Comparison of ENCODE assay signal across 8 cellular contexts in genomic region chr5:60944904-60945759, GRCh38. TPM values are rescaled to one million over a fixed set of nuclear protein-coding genes. Genes with fewer than 3 reads are reported as not detected.
A peak's percentile ranks its signal among the peaks of the same experiment; 100 is the strongest.
DNase-seq lines count a peak whose midpoint lies in the region; ATAC-seq, FAIRE-seq and TF ChIP-seq lines count a peak whose summit lies in the region.

A gene with protein sequence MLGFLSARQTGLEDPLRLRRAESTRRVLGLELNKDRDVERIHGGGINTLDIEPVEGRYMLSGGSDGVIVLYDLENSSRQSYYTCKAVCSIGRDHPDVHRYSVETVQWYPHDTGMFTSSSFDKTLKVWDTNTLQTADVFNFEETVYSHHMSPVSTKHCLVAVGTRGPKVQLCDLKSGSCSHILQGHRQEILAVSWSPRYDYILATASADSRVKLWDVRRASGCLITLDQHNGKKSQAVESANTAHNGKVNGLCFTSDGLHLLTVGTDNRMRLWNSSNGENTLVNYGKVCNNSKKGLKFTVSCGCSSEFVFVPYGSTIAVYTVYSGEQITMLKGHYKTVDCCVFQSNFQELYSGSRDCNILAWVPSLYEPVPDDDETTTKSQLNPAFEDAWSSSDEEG (minus strand): TSS chr5:60945070. CDS start chr5:60945008, 62 bp downstream.
A gene with protein sequence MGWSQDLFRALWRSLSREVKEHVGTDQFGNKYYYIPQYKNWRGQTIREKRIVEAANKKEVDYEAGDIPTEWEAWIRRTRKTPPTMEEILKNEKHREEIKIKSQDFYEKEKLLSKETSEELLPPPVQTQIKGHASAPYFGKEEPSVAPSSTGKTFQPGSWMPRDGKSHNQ (plus strand): TSS chr5:60945205. CDS start chr5:60945256, 51 bp downstream.

- no peak within 1 kb of the TSS for H3K4me3 Mint-ChIP-seq in type B pancreatic cell

- H3K9ac ChIP-seq in adipocyte (ENCODE audit: low read length), result peak within 1 kb of the TSS; percentile 94

- FAIRE-seq in GM12891 (lab: Jason Lieb, UNC), result peak; percentile 96

- peaks cover 23% of the 10 kb centered on the region for H3K4me1 ChIP-seq in adipocyte (ENCODE audit: control insufficient read depth, insufficient read depth, low read length)
- H3K4me1 ChIP-seq in heart right ventricle, result peaks cover 6 to 32% (median 23%) of the 10 kb centered on the region in 9 donors

- DNase-seq in GM12891 (ENCODE audit: insufficient read length, low spot score) (peak; percentile 81), NCI-H1417 treated with DMSO at 0.1 percent for 48 hours (lab: John Stamatoyannopoulos, UW) (peak; percentile 42), SW 1271 (lab: John Stamatoyannopoulos, UW) (peak; percentile 89 to 96), adipocyte (ENCODE audit: low read depth) (peak; percentile 97), heart right ventricle (peak; percentile 85 to 92), pons (ENCODE audit: low spot score) (peak; percentile 95), type B pancreatic cell (ENCODE audit: extremely low spot score, unreplicated experiment) (peak; percentile 87)

- 2 to 3% methylated on average over 61 of the region's 61 CpGs for WGBS in heart right ventricle, 2 donors

- peak within 1 kb of the TSS; percentile 99 for H3K4me3 ChIP-seq in adipocyte (ENCODE audit: low read length)
- H3K4me3 ChIP-seq in heart right ventricle, result peak within 1 kb of the TSS; percentile 62 to 88 (median 74)

- H3K9me3 ChIP-seq in adipocyte (ENCODE audit: control insufficient read depth, low read length) (no peaks in the 10 kb centered on the region), heart right ventricle (no peaks in the 10 kb centered on the region)

- H3K27ac Mint-ChIP-seq in type B pancreatic cell, result peak within 1 kb of the TSS; percentile 86

- TF ChIP-seq POLR2A in GM12891 (IDR thresholded peaks at IDR 0.05; ENCODE audit: low read depth, low read length), result peak; percentile 70

- peaks cover 5% of the 10 kb centered on the region for H3K9me3 Mint-ChIP-seq in type B pancreatic cell

- TF ChIP-seq CTCF in heart right ventricle (IDR thresholded peaks at IDR 0.05), result no peak
- TF ChIP-seq CTCF in type B pancreatic cell (conservative IDR thresholded peaks at IDR 0.05), result no peak

- H3K36me3 ChIP-seq in adipocyte (ENCODE audit: control insufficient read depth, insufficient read depth, low read length, severe bottlenecking) (peaks cover 2% of the 10 kb centered on the region), heart right ventricle (peaks cover 0 to 7% (median 0%) of the 10 kb centered on the region in 9 donors)

- ATAC-seq in HG02798 (IDR thresholded peaks at IDR 0.05; ENCODE audit: poor library complexity, unreplicated experiment) (peak; percentile 100), heart right ventricle (peak; percentile 99 to 100 (median 100))

- H3K36me3 Mint-ChIP-seq in type B pancreatic cell, result peaks cover 16% of the 10 kb centered on the region

- H3K27me3 ChIP-seq in adipocyte (replicated peaks; ENCODE audit: control insufficient read depth, insufficient read depth, low read length) (no peaks in the 10 kb centered on the region), heart right ventricle (no peaks in the 10 kb centered on the region)

- peaks cover 13% of the 10 kb centered on the region for H3K4me1 Mint-ChIP-seq in type B pancreatic cell (ENCODE audit: unreplicated experiment)

- intact Hi-C loops in heart right ventricle (cut with DNase I), result loop anchor here in 3 of 10 donors (10.0 kb wide), 2 partner anchors 220 to 390 kb away; partner anchors contain the start of genes SMIM15 (in 3 of the 3) and ZSWIM6 (in 1 of the 3)

- H3K27me3 Mint-ChIP-seq in type B pancreatic cell, result no peaks in the 10 kb centered on the region

- H3K27ac ChIP-seq in heart right ventricle, result peak within 1 kb of the TSS; percentile 23 to 86 (median 81)

TF ChIP-seq in GM12891, 5 proteins besides CTCF, POLR2A, EP300 and RAD21:
- TF ChIP-seq TAF1 (IDR thresholded peaks at IDR 0.05; ENCODE audit: low read depth, low read length) (peak; percentile 78), POU2F2 (IDR thresholded peaks at IDR 0.05; ENCODE audit: low read depth, low read length) (0 out of 2 replicates have a peak, but pooled peaks have one; percentile 27), POLR2AphosphoS5 (IDR thresholded peaks at IDR 0.05; ENCODE audit: low read depth, low read length) (peak; percentile 55; the same call in 1 of the 2 replicates), SPI1 (IDR thresholded peaks at IDR 0.05; ENCODE audit: low read depth, low read length) (no peak), PAX5 (IDR thresholded peaks at IDR 0.05; ENCODE audit: insufficient read depth, low read length, severe bottlenecking) (no peak)

RNA-seq across cellular contexts. Expression of the first gene that starts in this region (rescaled TPM):
- 5.4 TPM for polyA plus RNA-seq in GM12891 (2012; ENCODE audit: low read depth, missing spikeins)
- total RNA-seq in heart right ventricle (1 to 10 TPM; 4.1 to 8.3 (median 6.8) TPM), type B pancreatic cell (ENCODE audit: low replicate concordance) (8.2 and 15.4 TPM in 2 replicates)
- polyA plus RNA-seq in heart right ventricle, result 1 to 10 TPM; 4.4 to 4.9 TPM

RNA-seq across cellular contexts. Expression of the second gene that starts in this region (rescaled TPM):
- 38.5 TPM for polyA plus RNA-seq in GM12891 (2012; ENCODE audit: low read depth, missing spikeins)
- total RNA-seq in heart right ventricle (10 to 100 TPM; 23.0 to 49.2 (median 29.9) TPM), type B pancreatic cell (ENCODE audit: low replicate concordance) (22.1 and 27.5 TPM in 2 replicates)
- polyA plus RNA-seq in heart right ventricle, result 10 to 100 TPM; 60.3 to 96.5 TPM

Comparison
In these comparisons a context has a peak if more than half of its experiments do, and no peak if none do; other contexts are left out.
1. Peak in every context shown above with its lines: DNase-seq, ATAC-seq, H3K4me3 ChIP-seq and H3K27ac ChIP-seq.
2. DNase-seq: peak in every context shown above with its lines; median percentile 97 in adipocyte; 95 in pons; 92 in SW 1271; 88 in heart right ventricle; 87 in type B pancreatic cell; 81 in GM12891; 42 in NCI-H1417 treated with DMSO at 0.1 percent for 48 hours.